ENCODE assay signal across 18 cellular contexts in the genomic region with DNA sequence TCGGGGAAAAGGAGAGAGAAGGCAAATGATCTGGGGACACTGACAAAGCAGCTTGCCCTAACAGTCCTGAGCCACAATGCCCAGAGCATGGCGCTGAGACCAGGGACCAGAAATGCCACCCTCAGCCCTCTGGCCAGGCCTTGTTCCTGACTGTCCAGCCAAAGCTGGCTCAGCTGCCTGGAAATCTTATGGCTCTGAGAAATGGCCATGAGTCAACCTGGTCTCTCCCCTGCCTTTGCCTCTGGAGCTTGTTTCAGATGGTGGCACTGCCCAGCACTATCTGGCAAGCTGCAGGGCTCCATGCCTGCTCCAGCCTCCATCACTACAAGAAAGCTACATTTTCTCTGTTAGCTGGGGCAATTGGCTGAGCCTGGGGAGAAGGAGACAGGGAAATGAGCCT.
DNase-seq lines count a peak whose midpoint lies in the region; ATAC-seq and TF ChIP-seq lines count a peak whose summit lies in the region.
"Had no signal": no experiment of that assay in that cellular context is flagged by ENCODE, and none has a peak within 500 bp of the region (broad histone marks: within the 10 kb centered on the region; RNA-seq: fewer than 3 reads in every experiment).

No MANE protein-coding gene starts in this region.

- H3K9me3 ChIP-seq in AG04450 (ENCODE audit: control insufficient read depth, insufficient read depth, low read length): no peaks in the 10 kb centered on the region
- H3K9me3 ChIP-seq in BLaER1 treated with 17β-estradiol and CSF1 and Interleukin-3, amounts not matched to agents 10 nM and 100 nM (replicated peaks in 1 of 11): peaks cover 0 to 7% (median 0%) of the 10 kb centered on the region in 11 experiments; a peak in 1 of 22 replicates
- H3K9me3 ChIP-seq in prostate gland: no peaks in the 10 kb centered on the region
- H3K9me3 ChIP-seq: BE2C, testis had no signal

- H4K20me1 ChIP-seq in BLaER1 treated with 17β-estradiol and CSF1 and Interleukin-3, amounts not matched to agents 10 nM and 100 nM: no peaks in the 10 kb centered on the region

- no peaks in the 10 kb centered on the region for H3K36me3 Mint-ChIP-seq in effector memory CD8-positive, alpha-beta T cell (ENCODE audit: insufficient read depth)

- peak overlapping the region in 9 of 11 experiments; percentile 20 to 61 (median 31); a peak in 12 of 22 replicates for H3K4me2 ChIP-seq in BLaER1 treated with 17β-estradiol and CSF1 and Interleukin-3, amounts not matched to agents 10 nM and 100 nM

- H3K4me3 Mint-ChIP-seq in effector memory CD8-positive, alpha-beta T cell: peak overlapping the region; percentile 68 to 81
- H3K4me3 Mint-ChIP-seq: activated naive CD4-positive, alpha-beta T cell treated with anti-CD3 and anti-CD28 coated beads for 36 hours had no signal

- intact Hi-C loops in prostate gland (cut with DNase I): no loop called here

- H3K27ac ChIP-seq in AG04450 (ENCODE audit: low read depth, low read length) (no peak overlapping the region), prostate gland (no peak overlapping the region)
- H3K27ac ChIP-seq in BLaER1 treated with 17β-estradiol and CSF1 and Interleukin-3, amounts not matched to agents 10 nM and 100 nM: peak overlapping the region in 5 of 11 experiments; percentile 3 to 48 (median 39); a peak in 4 of 22 replicates
- H3K27ac ChIP-seq: brain microvascular endothelial cell, epithelial cell of prostate, SK-N-MC, testis had no signal

- CTCF ChIA-PET in AG04450 (lab: Charles Lee): no interaction called here

- TF ChIP-seq POLR2A in prostate gland (IDR thresholded peaks at IDR 0.05): no peak

- H3K9ac ChIP-seq in BLaER1 treated with 17β-estradiol and CSF1 and Interleukin-3, amounts not matched to agents 10 nM and 100 nM: no peak overlapping the region

- no peak for ATAC-seq in effector memory CD8-positive, alpha-beta T cell (replicated peaks)
- no peak for ATAC-seq in HG03442 (IDR thresholded peaks at IDR 0.05; ENCODE audit: unreplicated experiment)
- ATAC-seq in esophagus mucosa: no peak

- peak overlapping the region; percentile 89 to 92 for H3K27ac Mint-ChIP-seq in effector memory CD8-positive, alpha-beta T cell

- DNase-seq in AG04450 (ENCODE audit: low read depth, low spot score) (no peak), RPMI7951 (ENCODE audit: low read depth) (peak; percentile 33), prostate gland (ENCODE audit: low spot score) (no peak)
- DNase-seq in effector memory CD8-positive, alpha-beta T cell: no peak
- DNase-seq: BE2C; brain microvascular endothelial cell; DMS153; H7; KG1; NCI-H1105; stimulated activated CD4-positive, alpha-beta T cell treated with anti-CD3 and anti-CD28 coated beads, Interleukin-4, amount 100 ng/mL, for 24 hours; testis had no signal

- H3K4me1 ChIP-seq in BLaER1 treated with 17β-estradiol and CSF1 and Interleukin-3, amounts not matched to agents 10 nM and 100 nM: peaks cover 0 to 22% (median 12%) of the 10 kb centered on the region in 10 experiments; a peak in 16 of 20 replicates
- H3K4me1 ChIP-seq in prostate gland (replicated peaks): no peaks in the 10 kb centered on the region
- H3K4me1 ChIP-seq: BE2C, testis had no signal

- H3K4me3 ChIP-seq in AG04450 (ENCODE audit: low read depth, low read length) (0 out of 2 replicates have a peak overlapping the region, but pooled peaks have one; percentile 1), prostate gland (no peak overlapping the region)
- H3K4me3 ChIP-seq in BLaER1 treated with 17β-estradiol and CSF1 and Interleukin-3, amounts not matched to agents 10 nM and 100 nM: no peak overlapping the region
- H3K4me3 ChIP-seq: SK-N-MC, testis had no signal

- H3K27me3 Mint-ChIP-seq in effector memory CD8-positive, alpha-beta T cell: no peaks in the 10 kb centered on the region

- WGBS in prostate gland: 91% methylated on average over 2 of the region's 2 CpGs

- H3K4me1 Mint-ChIP-seq in effector memory CD8-positive, alpha-beta T cell (ENCODE audit: low read depth in 2 of 2): peaks cover 6 to 9% of the 10 kb centered on the region in 2 donors

- TF ChIP-seq CTCF in AG04450 (IDR thresholded peaks at IDR 0.05; ENCODE audit: low read depth, low read length): no peak
- TF ChIP-seq CTCF in prostate gland (IDR thresholded peaks at IDR 0.05): no peak

- no peaks in the 10 kb centered on the region for H3K36me3 ChIP-seq in BLaER1 treated with 17β-estradiol and CSF1 and Interleukin-3, amounts not matched to agents 10 nM and 100 nM
- H3K36me3 ChIP-seq in prostate gland: no peaks in the 10 kb centered on the region
- H3K36me3 ChIP-seq: BE2C, brain microvascular endothelial cell had no signal

- no peaks in the 10 kb centered on the region for H3K27me3 ChIP-seq in AG04450 (ENCODE audit: control insufficient read depth, insufficient read depth, low read length)
- H3K27me3 ChIP-seq in BLaER1 treated with 17β-estradiol and CSF1 and Interleukin-3, amounts not matched to agents 10 nM and 100 nM: no peaks in the 10 kb centered on the region
- H3K27me3 ChIP-seq in prostate gland (replicated peaks; ENCODE audit: insufficient read depth): no peaks in the 10 kb centered on the region
- H3K27me3 ChIP-seq: BE2C, brain microvascular endothelial cell, testis had no signal

- POLR2A ChIA-PET in AG04450 (lab: Yijun Ruan, JAX): no interaction called here

- peaks cover 0 to 2% of the 10 kb centered on the region in 2 donors for H3K9me3 Mint-ChIP-seq in effector memory CD8-positive, alpha-beta T cell
